12 cellular contexts compared by ENCODE assay signal in genomic region chr1:32106663-32107273, GRCh38. TPM values are rescaled to one million over a fixed set of nuclear protein-coding genes. Genes with fewer than 3 reads are reported as not detected.
A peak's percentile ranks its signal among the peaks of the same experiment; 100 is the strongest.
DNase-seq lines count a peak whose midpoint lies in the region; ATAC-seq, FAIRE-seq and TF ChIP-seq lines count a peak whose summit lies in the region.
"Had no signal": no experiment of that assay in that cellular context is flagged by ENCODE, and none has a peak within 500 bp of the region (broad histone marks: within the 10 kb centered on the region; RNA-seq: fewer than 3 reads in every experiment).

No MANE protein-coding gene starts in this region.

- H3K9me3 ChIP-seq in HepG2 (ENCODE audit: low read length) (no peaks in the 10 kb centered on the region), right lobe of liver (no peaks in the 10 kb centered on the region), SJCRH30 (replicated peaks) (no peaks in the 10 kb centered on the region), esophagus muscularis mucosa (no peaks in the 10 kb centered on the region)
- H3K9me3 ChIP-seq: left lung, right atrium auricular region had no signal

- no peak overlapping the region for H3K9ac ChIP-seq in HepG2 (ENCODE audit: insufficient read depth, low read depth, low read length)

- BruUV-seq in HepG2 (replicated peaks; lab: Mats Ljungman, UMichigan): no TSS peak

- no peak for TF ChIP-seq RAD21 in HepG2 (CRISPR knock-in tag; IDR thresholded peaks at IDR 0.05)

- peaks cover 38% of the 10 kb centered on the region for H3K79me2 ChIP-seq in HepG2 (ENCODE audit: insufficient read depth, low read length)

- POLR2A ChIA-PET in HepG2 (lab: Yijun Ruan, JAX): interaction anchor here (2.9 kb wide), 1 partner anchor 34 kb away, joined by 37 read pairs; the partner anchor contains the start of gene TMEM39B

- H3K4me1 ChIP-seq in HepG2 (ENCODE audit: insufficient read depth, low read length) (peaks cover 53% of the 10 kb centered on the region), right lobe of liver (peaks cover 0 to 36% (median 17%) of the 10 kb centered on the region in 4 donors), SJCRH30 (no peaks in the 10 kb centered on the region), esophagus muscularis mucosa (peaks cover 30 to 39% (median 36%) of the 10 kb centered on the region in 4 donors)

- no peak for TF ChIP-seq EP300 in HepG2 (IDR thresholded peaks at IDR 0.05; ENCODE audit: low read depth in 2 of 2, low read length in 2 of 2)
- no peak for TF ChIP-seq EP300 in HepG2 (CRISPR knock-in tag; IDR thresholded peaks at IDR 0.05; ENCODE audit: borderline replicate concordance)
- no peak for TF ChIP-seq EP300 in esophagus muscularis mucosa (IDR thresholded peaks at IDR 0.05)

- H3K27ac ChIP-seq in HepG2 (ENCODE audit: extremely low read length, insufficient read depth, low read length) (no peak overlapping the region), right lobe of liver (no peak overlapping the region), SJCRH30 (no peak overlapping the region), esophagus muscularis mucosa (replicated peaks in 1 of 4) (no peak overlapping the region)

- CTCF ChIA-PET in HepG2 (lab: Yijun Ruan, JAX; ENCODE audit: low intra/inter-chr PET ratio, low total read pairs): no interaction called here

- H3K27me3 ChIP-seq in HepG2 (ENCODE audit: control insufficient read depth in 1 of 2, insufficient read depth in 2 of 2, low read length in 2 of 2): no peaks in the 10 kb centered on the region; a peak in 1 of 5 replicates
- H3K27me3 ChIP-seq in right lobe of liver: no peaks in the 10 kb centered on the region
- no peaks in the 10 kb centered on the region for H3K27me3 ChIP-seq in SJCRH30
- H3K27me3 ChIP-seq in esophagus muscularis mucosa: no peaks in the 10 kb centered on the region
- H3K27me3 ChIP-seq: left lung, right atrium auricular region had no signal

- DNase-seq in HepG2 (ENCODE audit: low spot score): no peak
- no peak for DNase-seq in right lobe of liver
- DNase-seq in SJCRH30: no peak
- no peak for DNase-seq in esophagus muscularis mucosa (ENCODE audit: extremely low spot score)
- no peak for DNase-seq in NCI-H524 treated with DMSO at 0.1 percent for 48 hours (lab: John Stamatoyannopoulos, UW)
- no peak for DNase-seq in D721Med (ENCODE audit: insufficient read length, low spot score)
- no peak for DNase-seq in G401 (ENCODE audit: low spot score)
- DNase-seq in stimulated activated CD4-positive, alpha-beta T cell treated with anti-CD3 and anti-CD28 coated beads, Interleukin-4, amount 100 ng/mL, for 4 hours: no peak
- DNase-seq: NCI-H748 treated with DMSO at 0.1 percent for 48 hours had no signal

- ATAC-seq in HepG2 (no peak), right lobe of liver (no peak)

- TF ChIP-seq CTCF in HepG2 (CRISPR knock-in tag; IDR thresholded peaks at IDR 0.05) (no peak), right lobe of liver (IDR thresholded peaks at IDR 0.05) (no peak), esophagus muscularis mucosa (IDR thresholded peaks at IDR 0.05) (no peak), D721Med (IDR thresholded peaks at IDR 0.05; ENCODE audit: insufficient read depth, missing control alignments) (no peak)

- intact Hi-C loops in HepG2 (cut with micrococcal nuclease; ENCODE audit: unreplicated experiment) (loop anchor here (5.0 kb wide), 1 partner anchor 34 kb away; the partner anchor contains the start of gene TMEM39B), right lobe of liver (cut with DNase I) (no loop called here), esophagus muscularis mucosa (cut with DNase I) (loop anchor here (5.0 kb wide), 1 partner anchor 34 kb away; the partner anchor contains the start of gene TMEM39B)

- TF ChIP-seq POLR2A in HepG2 (IDR thresholded peaks at IDR 0.05; ENCODE audit: insufficient read depth in 1 of 2, low read depth in 2 of 2, low read length in 2 of 2): no peak
- no peak for TF ChIP-seq POLR2A in right lobe of liver (IDR thresholded peaks at IDR 0.05)
- TF ChIP-seq POLR2A in esophagus muscularis mucosa (IDR thresholded peaks at IDR 0.05; ENCODE audit: low read depth): no peak

- H3K4me2 ChIP-seq in HepG2 (ENCODE audit: low read depth, low read length): no peak overlapping the region

- H3K36me3 ChIP-seq in HepG2 (replicated peaks in 1 of 2; ENCODE audit: control insufficient read depth in 1 of 2, insufficient read depth in 2 of 2, low read length in 2 of 2) (0 out of 5 replicates have a peak, but pooled peaks cover 0 to 5% of the 10 kb centered on the region in 2 experiments), right lobe of liver (no peaks in the 10 kb centered on the region), SJCRH30 (peaks cover 9% of the 10 kb centered on the region), esophagus muscularis mucosa (peaks cover 0 to 14% (median 12%) of the 10 kb centered on the region in 4 donors)
- H3K36me3 ChIP-seq: right atrium auricular region had no signal

- H3K4me3 ChIP-seq in HepG2 (replicated peaks in 1 of 3; ENCODE audit: insufficient read depth in 1 of 3, low read depth in 2 of 3, low read length in 3 of 3) (no peak overlapping the region), right lobe of liver (no peak overlapping the region), SJCRH30 (peak overlapping the region; percentile 87; the same call in 1 of the 2 replicates), esophagus muscularis mucosa (peak overlapping the region in 3 of 4 donors; percentile 84 to 93 (median 91))

- H4K20me1 ChIP-seq in HepG2 (ENCODE audit: insufficient read depth, low read length): peaks cover 4% of the 10 kb centered on the region; the same call in 1 of the 2 replicates

- FAIRE-seq in HepG2 (lab: Jason Lieb, UNC) (no peak), D721Med (lab: Jason Lieb, UNC) (no peak)
- FAIRE-seq: GM12891 had no signal

- H2AFZ ChIP-seq in HepG2 (ENCODE audit: low read length): no peak overlapping the region

- in situ Hi-C loops in HepG2 (cut with HindIII; ENCODE audit: extremely low pct_ligation_motif_present, low pct_unique_long_range_greater_than_20kb) (no loop called here), G401 (cut with HindIII; ENCODE audit: low sequenced_read_pairs) (no loop called here)

- WGBS in HepG2 (ENCODE audit: low lambda C conversion rate): 97% methylated on average over 9 of the region's 9 CpGs
- 71% methylated on average over 6 of the region's 9 CpGs for WGBS in right lobe of liver (ENCODE audit: insufficient coverage, low coverage, low lambda C conversion rate, missing lambda C conversion rate)
- 90% methylated on average over 9 of the region's 9 CpGs for WGBS in esophagus muscularis mucosa

RNA-seq across cellular contexts. Expression of gene KPNA6, which starts 1.1 kb away (rescaled TPM):
- total RNA-seq in HepG2 (2016; rRNA removed; fragmentation: Illumina TruSeq; extraction: Trizol) (47.5 and 111 TPM in 2 replicates), right lobe of liver (10 to 100 TPM; 23.4 to 44.6 (median 34.0) TPM), esophagus muscularis mucosa (10 to 100 TPM; 47.8 to 71.3 (median 55.4) TPM)
- total RNA-seq in HepG2 (2016; cell fraction: cytosol; rRNA removed; fragmentation: Illumina TruSeq; extraction: Trizol; ENCODE audit: low read depth): 6.5 and 6.8 TPM in 2 replicates
- total RNA-seq in HepG2 (2016; cell fraction: insoluble cytoplasmic fraction; rRNA removed; fragmentation: Illumina TruSeq; extraction: Trizol): 45.2 and 102 TPM in 2 replicates
- 10.4 and 10.9 TPM in 2 replicates for total RNA-seq in HepG2 (2016; cell fraction: membrane; rRNA removed; fragmentation: Illumina TruSeq; extraction: Trizol)
- 29.9 and 31.0 TPM in 2 replicates for total RNA-seq in HepG2 (2016; cell fraction: nucleus; rRNA removed; fragmentation: Illumina TruSeq; extraction: Trizol)
- 18.6 and 22.0 TPM in 2 replicates for polyA plus RNA-seq in HepG2 (2011; rRNA removed)
- polyA plus RNA-seq in HepG2 (2011; cell fraction: cytosol; rRNA removed): 14.3 and 18.5 TPM in 2 replicates
- polyA plus RNA-seq in HepG2 (2011; cell fraction: nucleus; rRNA removed): 9.5 and 12.0 TPM in 2 replicates
- polyA plus RNA-seq in HepG2 (2012): 12.5 and 14.5 TPM in 2 replicates
- polyA plus RNA-seq in HepG2 (2016; cell fraction: cytosol; fragmentation: Illumina TruSeq; extraction: Trizol; ENCODE audit: low read depth): 0.94 and 1.1 TPM in 2 replicates
- 28.1 and 30.9 TPM in 2 replicates for polyA plus RNA-seq in HepG2 (2016; cell fraction: insoluble cytoplasmic fraction; fragmentation: Illumina TruSeq; extraction: Trizol; ENCODE audit: low read depth)
- 2.8 and 3.0 TPM in 2 replicates for polyA plus RNA-seq in HepG2 (2016; cell fraction: membrane; fragmentation: Illumina TruSeq; extraction: Trizol; ENCODE audit: low read depth)
- 21.6 and 24.1 TPM in 2 replicates for polyA plus RNA-seq in HepG2 (2016; cell fraction: nucleus; fragmentation: Illumina TruSeq; extraction: Trizol; ENCODE audit: insufficient read depth, low read depth)
- polyA minus RNA-seq in HepG2 (2011; rRNA and poly(A)+ RNA removed; ENCODE audit: low replicate concordance): 46.5 and 64.8 TPM in 2 replicates
- 22.9 and 31.6 TPM in 2 replicates for polyA minus RNA-seq in HepG2 (2011; cell fraction: cytosol; rRNA and poly(A)+ RNA removed)
- polyA minus RNA-seq in HepG2 (2011; cell fraction: nucleus; rRNA and poly(A)+ RNA removed): 14.4 and 17.8 TPM in 2 replicates
- 55.1 and 56.4 TPM in 2 replicates for total RNA-seq in SJCRH30 (2014; rRNA removed; shearing (Covaris generic))
- total RNA-seq in G401 (2014; rRNA removed; shearing (Covaris generic)): 30.8 and 36.0 TPM in 2 replicates

RNA-seq across cellular contexts. Expression of gene TMEM39B, which starts 34.0 kb away (rescaled TPM):
- total RNA-seq in HepG2 (2016; rRNA removed; fragmentation: Illumina TruSeq; extraction: Trizol) (3.1 and 4.9 TPM in 2 replicates), right lobe of liver (10 to 100 TPM in 1 of 6 experiments, 1 to 10 TPM in 5; 4.0 to 10.3 (median 6.3) TPM), esophagus muscularis mucosa (1 to 10 TPM; 2.9 to 6.1 (median 4.8) TPM)
- total RNA-seq in HepG2 (2016; cell fraction: cytosol; rRNA removed; fragmentation: Illumina TruSeq; extraction: Trizol; ENCODE audit: low read depth): 2.9 and 3.2 TPM in 2 replicates
- 3.4 and 4.4 TPM in 2 replicates for total RNA-seq in HepG2 (2016; cell fraction: insoluble cytoplasmic fraction; rRNA removed; fragmentation: Illumina TruSeq; extraction: Trizol)
- 4.0 and 4.6 TPM in 2 replicates for total RNA-seq in HepG2 (2016; cell fraction: membrane; rRNA removed; fragmentation: Illumina TruSeq; extraction: Trizol)
- total RNA-seq in HepG2 (2016; cell fraction: nucleus; rRNA removed; fragmentation: Illumina TruSeq; extraction: Trizol): 4.6 and 5.6 TPM in 2 replicates
- polyA plus RNA-seq in HepG2 (2011; rRNA removed): 10.4 and 12.9 TPM in 2 replicates
- 8.0 and 13.2 TPM in 2 replicates for polyA plus RNA-seq in HepG2 (2011; cell fraction: cytosol; rRNA removed)
- polyA plus RNA-seq in HepG2 (2011; cell fraction: nucleus; rRNA removed): 15.7 and 16.8 TPM in 2 replicates
- polyA plus RNA-seq in HepG2 (2012): 9.8 and 10.0 TPM in 2 replicates
- 4.1 and 4.5 TPM in 2 replicates for polyA plus RNA-seq in HepG2 (2016; cell fraction: cytosol; fragmentation: Illumina TruSeq; extraction: Trizol; ENCODE audit: low read depth)
- polyA plus RNA-seq in HepG2 (2016; cell fraction: insoluble cytoplasmic fraction; fragmentation: Illumina TruSeq; extraction: Trizol; ENCODE audit: low read depth): 5.8 and 5.9 TPM in 2 replicates
- polyA plus RNA-seq in HepG2 (2016; cell fraction: membrane; fragmentation: Illumina TruSeq; extraction: Trizol; ENCODE audit: low read depth): 4.4 and 4.9 TPM in 2 replicates
- polyA plus RNA-seq in HepG2 (2016; cell fraction: nucleus; fragmentation: Illumina TruSeq; extraction: Trizol; ENCODE audit: insufficient read depth, low read depth): 13.8 and 13.9 TPM in 2 replicates
- polyA minus RNA-seq in HepG2 (2011; rRNA and poly(A)+ RNA removed; ENCODE audit: low replicate concordance): 26.1 and 27.9 TPM in 2 replicates
- polyA minus RNA-seq in HepG2 (2011; cell fraction: cytosol; rRNA and poly(A)+ RNA removed): 8.2 and 9.8 TPM in 2 replicates
- polyA minus RNA-seq in HepG2 (2011; cell fraction: nucleus; rRNA and poly(A)+ RNA removed): 5.3 and 6.3 TPM in 2 replicates
- 11.1 and 11.6 TPM in 2 replicates for total RNA-seq in SJCRH30 (2014; rRNA removed; shearing (Covaris generic))
- total RNA-seq in G401 (2014; rRNA removed; shearing (Covaris generic)): 10.3 and 19.0 TPM in 2 replicates

Comparison
In these comparisons a context has a peak if more than half of its experiments do, and no peak if none do; other contexts are left out.
1. intact Hi-C loops: an anchor here in HepG2 (5.0 kb wide) and esophagus muscularis mucosa (5.0 kb wide); none called in right lobe of liver.
2. H3K4me3 ChIP-seq: peak in SJCRH30 (single experiment) and esophagus muscularis mucosa (3 of 4); none in HepG2 (0 of 3) and right lobe of liver (0 of 3).